ENCODE assay signal across 6 cellular contexts in the genomic region with DNA sequence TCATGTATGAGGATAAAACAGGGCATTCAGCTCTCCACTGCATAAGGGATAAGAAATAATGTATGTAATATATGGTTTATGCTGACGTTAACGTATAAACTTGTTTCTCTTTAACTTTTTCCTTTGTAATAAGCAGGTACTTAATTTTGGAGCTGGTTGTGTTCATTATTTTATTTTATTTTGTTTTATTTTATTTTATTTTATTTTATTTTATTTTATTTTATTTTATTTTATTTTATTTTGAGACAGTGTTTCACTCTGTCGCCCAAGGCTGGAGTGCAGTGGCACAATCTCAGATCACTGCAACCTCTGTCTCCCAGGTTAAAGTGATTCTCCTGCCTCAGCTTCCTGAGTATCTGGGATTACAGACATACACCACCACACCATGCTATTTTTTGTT.
"Had no signal": no experiment of that assay in that cellular context is flagged by ENCODE, and none has a peak within 500 bp of the region (broad histone marks: within the 10 kb centered on the region; RNA-seq: fewer than 3 reads in every experiment).

No MANE protein-coding gene starts in this region.

- DNase-seq: IMR-90, KBM-7 had no signal

- H3K27ac Mint-ChIP-seq: IgD-negative memory B cell had no signal

- H3K27me3 Mint-ChIP-seq: IgD-negative memory B cell had no signal

- H3K4me3 Mint-ChIP-seq: IgD-negative memory B cell had no signal

- ATAC-seq: HepG2, K562 had no signal

- H3K27ac ChIP-seq: HL-60 had no signal

- H3K4me1 Mint-ChIP-seq: IgD-negative memory B cell had no signal

- H3K36me3 Mint-ChIP-seq: IgD-negative memory B cell had no signal

- H3K4me3 ChIP-seq: K562 had no signal
